In genomic region chr1:20731057-20731991, GRCh38 we compare ENCODE assay signal across 8 cellular contexts. TPM values are rescaled to one million over a fixed set of nuclear protein-coding genes. Genes with fewer than 3 reads are reported as not detected.
DNase-seq lines count a peak whose midpoint lies in the region; ATAC-seq and TF ChIP-seq lines count a peak whose summit lies in the region.

No MANE protein-coding gene starts in this region.

- no peak for TF ChIP-seq POLR2A in gastrocnemius medialis (IDR thresholded peaks at IDR 0.05)

- no peaks in the 10 kb centered on the region for H3K36me3 ChIP-seq in heart right ventricle
- no peaks in the 10 kb centered on the region for H3K36me3 ChIP-seq in RWPE2 (ENCODE audit: low read depth)
- H3K36me3 ChIP-seq in gastrocnemius medialis = no peaks in the 10 kb centered on the region

- no peak overlapping the region for H3K27ac ChIP-seq in heart right ventricle
- peak overlapping the region; percentile 95 for H3K27ac ChIP-seq in RWPE2 (ENCODE audit: poor library complexity, severe bottlenecking)
- no peak overlapping the region for H3K27ac ChIP-seq in gastrocnemius medialis

- intact Hi-C loops in heart right ventricle (cut with DNase I) (loop anchor here in 2 of 10 donors (10.0 kb wide), 1 partner anchor 207 kb away; no protein-coding TSS in a partner anchor), Right ventricle myocardium inferior (cut with DNase I) (no loop called here), gastrocnemius medialis (cut with DNase I; ENCODE audit: low total_unique reads) (loop anchor here (5.0 kb wide), 2 partner anchors 56 to 209 kb away; partner anchors contain the start of gene HP1BP3)

- TF ChIP-seq CTCF in heart right ventricle (IDR thresholded peaks at IDR 0.05) (no peak), RWPE2 (IDR thresholded peaks at IDR 0.05; ENCODE audit: poor library complexity, severe bottlenecking) (no peak), fibroblast of villous mesenchyme (IDR thresholded peaks at IDR 0.05; ENCODE audit: insufficient read depth, low read depth, low read length) (no peak), gastrocnemius medialis (IDR thresholded peaks at IDR 0.05 in 4 of 5, conservative IDR thresholded peaks at IDR 0.05 in 1 of 5) (no peak)

- WGBS in heart right ventricle, 2 donors = 15 to 21% methylated on average over 41 to 62 of the region's 62 CpGs

- peaks cover 9 to 23% (median 21%) of the 10 kb centered on the region in 9 donors for H3K4me1 ChIP-seq in heart right ventricle
- H3K4me1 ChIP-seq in RWPE2 (ENCODE audit: insufficient read depth, poor library complexity, severe bottlenecking) = peaks cover 18% of the 10 kb centered on the region
- peaks cover 8 to 15% of the 10 kb centered on the region in 2 donors for H3K4me1 ChIP-seq in gastrocnemius medialis

- H3K9me3 ChIP-seq in heart right ventricle (no peaks in the 10 kb centered on the region), RWPE2 (ENCODE audit: severe bottlenecking) (no peaks in the 10 kb centered on the region), gastrocnemius medialis (no peaks in the 10 kb centered on the region)

- H3K4me3 ChIP-seq in heart right ventricle (peak overlapping the region; percentile 25 to 65 (median 60)), RWPE2 (ENCODE audit: severe bottlenecking) (peak overlapping the region; percentile 62), fibroblast of villous mesenchyme (ENCODE audit: low read depth, low read length) (peak overlapping the region; percentile 62), gastrocnemius medialis (peak overlapping the region; percentile 55 to 62 (median 58))

- DNase-seq in heart right ventricle (no peak), Right ventricle myocardium inferior (ENCODE audit: missing footprints) (no peak), RWPE2 (ENCODE audit: low spot score) (no peak), fibroblast of villous mesenchyme (ENCODE audit: low read depth) (no peak), gastrocnemius medialis (no peak), NCI-H526 treated with DMSO at 0.1 percent for 48 hours (lab: John Stamatoyannopoulos, UW) (no peak)

- ATAC-seq in heart right ventricle (no peak), Right ventricle myocardium inferior (no peak), RWPE2 (ENCODE audit: low read depth) (no peak), gastrocnemius medialis (no peak), HG03280 (IDR thresholded peaks at IDR 0.05; ENCODE audit: unreplicated experiment) (no peak), HG03469 (IDR thresholded peaks at IDR 0.05; ENCODE audit: unreplicated experiment) (no peak)

- in situ Hi-C loops in gastrocnemius medialis (cut with MboI; ENCODE audit: low sequenced_read_pairs in 4 of 4) = no loop called here

- H3K27me3 ChIP-seq in heart right ventricle (peaks cover 0 to 59% (median 40%) of the 10 kb centered on the region in 7 donors), RWPE2 (ENCODE audit: insufficient read depth, poor library complexity, severe bottlenecking) (no peaks in the 10 kb centered on the region), gastrocnemius medialis (peaks cover 0 to 13% (median 7%) of the 10 kb centered on the region in 3 donors)

RNA-seq across cellular contexts. Expression of gene SH2D5, which starts 1.2 kb away (rescaled TPM):
- total RNA-seq in heart right ventricle (under 1 TPM in 3 of 10 donors, not detected in 7; 0.15 to 0.21 (median 0.20) TPM), Right ventricle myocardium inferior (not detected), fibroblast of villous mesenchyme (3.9 and 4.3 TPM in 2 replicates), gastrocnemius medialis (under 1 TPM in 1 of 4 donors, not detected in 3; 0.53 TPM)
- polyA plus RNA-seq in heart right ventricle = 1 to 10 TPM in 1 of 2 donors, not detected in 1; 6.4 TPM

RNA-seq across cellular contexts. Expression of gene KIF17, which starts 13.5 kb away (rescaled TPM):
- 1 to 10 TPM; 2.7 to 7.0 (median 5.0) TPM for total RNA-seq in heart right ventricle
- polyA plus RNA-seq in heart right ventricle = 1 to 10 TPM; 4.6 to 7.5 TPM
- total RNA-seq in Right ventricle myocardium inferior = 6.0 TPM
- 0.64 and 2.2 TPM in 2 replicates for total RNA-seq in fibroblast of villous mesenchyme
- total RNA-seq in gastrocnemius medialis = 1 to 10 TPM; 2.6 to 3.8 (median 3.0) TPM

RNA-seq across cellular contexts. Expression of gene HP1BP3, which starts 55.8 kb away (rescaled TPM):
- 100 to 1,000 TPM; 106 to 148 (median 135) TPM for total RNA-seq in heart right ventricle
- 10 to 100 TPM; 54.4 to 56.3 TPM for polyA plus RNA-seq in heart right ventricle
- total RNA-seq in Right ventricle myocardium inferior = 110 TPM
- 258 and 274 TPM in 2 replicates for total RNA-seq in fibroblast of villous mesenchyme
- 100 to 1,000 TPM in 2 of 4 donors, 10 to 100 TPM in 2; 73.9 to 121 (median 108) TPM for total RNA-seq in gastrocnemius medialis
